Comparison of ENCODE assay signal across 10 cellular contexts in the genomic region with DNA sequence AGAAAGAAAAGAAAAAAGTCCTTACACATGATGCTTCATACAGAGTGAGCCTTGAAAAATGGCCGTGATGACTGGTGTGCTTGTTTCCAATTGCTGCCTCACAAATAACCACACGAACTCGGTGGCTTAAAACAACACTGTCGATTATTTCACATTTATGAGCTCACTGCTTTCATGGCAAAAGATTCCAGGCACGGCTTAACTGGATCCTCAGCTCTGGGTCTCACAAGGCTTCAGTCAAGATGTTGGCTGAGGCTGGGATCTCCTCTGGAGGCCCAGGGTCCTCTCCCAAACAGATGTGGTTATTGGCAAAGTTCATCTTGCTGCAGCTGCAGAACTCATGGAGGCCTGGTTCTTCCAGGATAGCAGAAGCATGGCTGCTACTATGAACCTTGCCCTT.
"Had no signal": no experiment of that assay in that cellular context is flagged by ENCODE, and none has a peak within 500 bp of the region (broad histone marks: within the 10 kb centered on the region; RNA-seq: fewer than 3 reads in every experiment).

No MANE protein-coding gene starts in this region.

- FAIRE-seq: H54 had no signal

- H3K9ac ChIP-seq: GM23248 had no signal

- H3K4me1 ChIP-seq: HAP-1 had no signal

- H3K27ac ChIP-seq: GM23248 had no signal

- H2AFZ ChIP-seq: GM23338 had no signal

- DNase-seq: GM23248, GOT3, H7, H9, HCEC 1CT, HFFc6 had no signal

- H3K9me3 ChIP-seq: HAP-1 had no signal

- ATAC-seq: GM23338, HCT116 had no signal

- H3K4me2 ChIP-seq: GM23338 had no signal

- H3K36me3 ChIP-seq: HAP-1 had no signal

- H3K4me3 ChIP-seq: GM23248, GM23338, HAP-1 had no signal
